Comparison of ENCODE assay signal across 1 cellular context in the genomic region with DNA sequence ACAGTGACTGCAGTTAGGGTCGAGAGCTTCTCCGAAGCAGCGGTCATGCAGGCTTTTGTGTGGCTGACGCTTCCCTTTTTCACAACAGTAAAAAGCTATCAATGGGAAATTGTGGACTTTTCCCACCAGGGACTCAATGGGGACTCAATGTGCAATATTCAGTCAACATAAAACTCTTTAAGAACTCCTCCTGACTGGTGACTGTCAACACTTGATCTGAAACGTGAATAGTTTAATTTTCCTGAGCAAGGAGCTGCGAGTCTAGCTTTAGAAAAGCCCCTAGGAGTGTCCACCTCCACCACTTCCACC.
TF ChIP-seq lines count a peak whose summit lies in the region.

No MANE protein-coding gene starts in this region.

TF ChIP-seq in liver, 16 proteins besides CTCF, POLR2A, EP300 and RAD21 (continued from another document):
- TF ChIP-seq, protein P1, sequence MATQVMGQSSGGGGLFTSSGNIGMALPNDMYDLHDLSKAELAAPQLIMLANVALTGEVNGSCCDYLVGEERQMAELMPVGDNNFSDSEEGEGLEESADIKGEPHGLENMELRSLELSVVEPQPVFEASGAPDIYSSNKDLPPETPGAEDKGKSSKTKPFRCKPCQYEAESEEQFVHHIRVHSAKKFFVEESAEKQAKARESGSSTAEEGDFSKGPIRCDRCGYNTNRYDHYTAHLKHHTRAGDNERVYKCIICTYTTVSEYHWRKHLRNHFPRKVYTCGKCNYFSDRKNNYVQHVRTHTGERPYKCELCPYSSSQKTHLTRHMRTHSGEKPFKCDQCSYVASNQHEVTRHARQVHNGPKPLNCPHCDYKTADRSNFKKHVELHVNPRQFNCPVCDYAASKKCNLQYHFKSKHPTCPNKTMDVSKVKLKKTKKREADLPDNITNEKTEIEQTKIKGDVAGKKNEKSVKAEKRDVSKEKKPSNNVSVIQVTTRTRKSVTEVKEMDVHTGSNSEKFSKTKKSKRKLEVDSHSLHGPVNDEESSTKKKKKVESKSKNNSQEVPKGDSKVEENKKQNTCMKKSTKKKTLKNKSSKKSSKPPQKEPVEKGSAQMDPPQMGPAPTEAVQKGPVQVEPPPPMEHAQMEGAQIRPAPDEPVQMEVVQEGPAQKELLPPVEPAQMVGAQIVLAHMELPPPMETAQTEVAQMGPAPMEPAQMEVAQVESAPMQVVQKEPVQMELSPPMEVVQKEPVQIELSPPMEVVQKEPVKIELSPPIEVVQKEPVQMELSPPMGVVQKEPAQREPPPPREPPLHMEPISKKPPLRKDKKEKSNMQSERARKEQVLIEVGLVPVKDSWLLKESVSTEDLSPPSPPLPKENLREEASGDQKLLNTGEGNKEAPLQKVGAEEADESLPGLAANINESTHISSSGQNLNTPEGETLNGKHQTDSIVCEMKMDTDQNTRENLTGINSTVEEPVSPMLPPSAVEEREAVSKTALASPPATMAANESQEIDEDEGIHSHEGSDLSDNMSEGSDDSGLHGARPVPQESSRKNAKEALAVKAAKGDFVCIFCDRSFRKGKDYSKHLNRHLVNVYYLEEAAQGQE (IDR thresholded peaks at IDR 0.05): no peak
- TF ChIP-seq RXRA (IDR thresholded peaks at IDR 0.05): no peak
- no peak for TF ChIP-seq TAF1 (conservative IDR thresholded peaks at IDR 0.05)
- TF ChIP-seq, protein P2, sequence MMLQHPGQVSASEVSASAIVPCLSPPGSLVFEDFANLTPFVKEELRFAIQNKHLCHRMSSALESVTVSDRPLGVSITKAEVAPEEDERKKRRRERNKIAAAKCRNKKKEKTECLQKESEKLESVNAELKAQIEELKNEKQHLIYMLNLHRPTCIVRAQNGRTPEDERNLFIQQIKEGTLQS (IDR thresholded peaks at IDR 0.05): no peak
- TF ChIP-seq SP1 (IDR thresholded peaks at IDR 0.05): no peak
TF ChIP-seq in liver: peak in this region for 0.
